In genomic region chr11:16191212-16191851, GRCh38 we compare ENCODE assay signal across 8 cellular contexts.
DNase-seq lines count a peak whose midpoint lies in the region; ATAC-seq, FAIRE-seq and TF ChIP-seq lines count a peak whose summit lies in the region.

No MANE protein-coding gene starts in this region.

- H2BK15ac ChIP-seq in mesenchymal stem cell (ENCODE audit: low read depth, poor library complexity, severe bottlenecking): no peak overlapping the region

- in situ Hi-C loops in Caki2 (cut with HindIII; ENCODE audit: low pct_unique_long_range_greater_than_20kb, low sequenced_read_pairs) (no loop called here), HepG2 (cut with HindIII; ENCODE audit: extremely low pct_ligation_motif_present, low pct_unique_long_range_greater_than_20kb) (no loop called here)

- POLR2A ChIA-PET in HepG2 (lab: Yijun Ruan, JAX): interaction anchor here (0.9 kb wide), 1 partner anchor 13 kb away, joined by 3 read pairs; no protein-coding TSS in a partner anchor

- no peak overlapping the region for H3K4me2 ChIP-seq in HepG2 (ENCODE audit: low read depth, low read length)
- no peak overlapping the region for H3K4me2 ChIP-seq in mesenchymal stem cell (ENCODE audit: low read length, poor library complexity, severe bottlenecking)

- H3K18ac ChIP-seq in mesenchymal stem cell (ENCODE audit: low read depth in 1 of 2, low read length in 2 of 2): no peak overlapping the region

- peak; percentile 40 for TF ChIP-seq CTCF in HepG2 (CRISPR knock-in tag; IDR thresholded peaks at IDR 0.05)

- H3K4me3 ChIP-seq in HepG2 (replicated peaks in 1 of 3; ENCODE audit: insufficient read depth in 1 of 3, low read depth in 2 of 3, low read length in 3 of 3) (no peak overlapping the region), mesenchymal stem cell (ENCODE audit: insufficient read depth in 1 of 2, low read depth in 1 of 2, low read length in 2 of 2) (no peak overlapping the region)

- no TSS peak for BruUV-seq in HepG2 (replicated peaks; lab: Mats Ljungman, UMichigan)

- WGBS in HepG2 (ENCODE audit: low lambda C conversion rate): 61% methylated on average over 5 of the region's 5 CpGs
- WGBS in mesenchymal stem cell: 93% methylated on average over 5 of the region's 5 CpGs

- no peak overlapping the region for H3K9ac ChIP-seq in HepG2 (ENCODE audit: insufficient read depth, low read depth, low read length)
- H3K9ac ChIP-seq in mesenchymal stem cell (ENCODE audit: low read length): no peak overlapping the region

- no peak overlapping the region for H3K14ac ChIP-seq in mesenchymal stem cell (ENCODE audit: low read length in 2 of 2)

- no peak overlapping the region for H2BK12ac ChIP-seq in mesenchymal stem cell (ENCODE audit: low read length in 2 of 2)

- DNase-seq in Caki2 (ENCODE audit: low read depth): peak; percentile 2
- DNase-seq in OCI-M1 (lab: John Stamatoyannopoulos, UW): peak; percentile 78
- peak; percentile 9 for DNase-seq in HepG2 (ENCODE audit: low spot score)
- no peak for DNase-seq in mesenchymal stem cell
- DNase-seq in AG08396 (ENCODE audit: low spot score): no peak

- no peaks in the 10 kb centered on the region for H4K20me1 ChIP-seq in HepG2 (ENCODE audit: insufficient read depth, low read length)

- no peaks in the 10 kb centered on the region for H3K9me3 ChIP-seq in HepG2 (ENCODE audit: low read length)
- no peaks in the 10 kb centered on the region for H3K9me3 ChIP-seq in mesenchymal stem cell (ENCODE audit: control insufficient read depth, low read length)

- H3K23ac ChIP-seq in mesenchymal stem cell (ENCODE audit: low read length in 2 of 2): no peak overlapping the region

- TF ChIP-seq RAD21 in HepG2 (CRISPR knock-in tag; IDR thresholded peaks at IDR 0.05): no peak

- H3K27me3 ChIP-seq in HepG2 (ENCODE audit: control insufficient read depth in 1 of 2, insufficient read depth in 2 of 2, low read length in 2 of 2) (no peaks in the 10 kb centered on the region), mesenchymal stem cell (ENCODE audit: control insufficient read depth in 1 of 2, insufficient read depth in 1 of 2, low read length in 2 of 2) (no peaks in the 10 kb centered on the region)

- H2AFZ ChIP-seq in HepG2 (ENCODE audit: low read length) (no peak overlapping the region), mesenchymal stem cell (ENCODE audit: low read depth, low read length) (no peak overlapping the region)

- intact Hi-C loops in HepG2 (cut with micrococcal nuclease; ENCODE audit: unreplicated experiment): no loop called here

- TF ChIP-seq EP300 in HepG2 (IDR thresholded peaks at IDR 0.05; ENCODE audit: low read depth in 2 of 2, low read length in 2 of 2) (no peak), HepG2 (CRISPR knock-in tag; IDR thresholded peaks at IDR 0.05; ENCODE audit: borderline replicate concordance) (no peak)

- H3K36me3 ChIP-seq in HepG2 (replicated peaks in 1 of 2; ENCODE audit: control insufficient read depth in 1 of 2, insufficient read depth in 2 of 2, low read length in 2 of 2) (no peaks in the 10 kb centered on the region), mesenchymal stem cell (ENCODE audit: control insufficient read depth in 1 of 2, insufficient read depth in 2 of 2, low read depth in 1 of 2, low read length in 2 of 2) (no peaks in the 10 kb centered on the region)

- no peak overlapping the region for H4K8ac ChIP-seq in mesenchymal stem cell (ENCODE audit: low read length)

- no peak for TF ChIP-seq POLR2A in HepG2 (IDR thresholded peaks at IDR 0.05; ENCODE audit: insufficient read depth in 1 of 2, low read depth in 2 of 2, low read length in 2 of 2)

- H2BK5ac ChIP-seq in mesenchymal stem cell (ENCODE audit: low read depth, low read length, poor library complexity, severe bottlenecking): no peak overlapping the region

- no peak overlapping the region for H4K91ac ChIP-seq in mesenchymal stem cell (ENCODE audit: low read length)

- no peak for FAIRE-seq in HepG2 (lab: Jason Lieb, UNC)

- H2AK5ac ChIP-seq in mesenchymal stem cell (ENCODE audit: low read length, severe bottlenecking): no peak overlapping the region

- no peak overlapping the region for H2BK120ac ChIP-seq in mesenchymal stem cell (ENCODE audit: low read depth, low read length)

- peak; percentile 52 for ATAC-seq in GM18907 (IDR thresholded peaks at IDR 0.05; ENCODE audit: unreplicated experiment)
- ATAC-seq in HepG2: peak; percentile 60
- ATAC-seq in HG03097 (IDR thresholded peaks at IDR 0.05; ENCODE audit: low FRiP score, unreplicated experiment): no peak
- ATAC-seq in HG03460 (IDR thresholded peaks at IDR 0.05; ENCODE audit: unreplicated experiment): no peak

- no peaks in the 10 kb centered on the region for H3K79me2 ChIP-seq in HepG2 (ENCODE audit: insufficient read depth, low read length)

- H3K79me1 ChIP-seq in mesenchymal stem cell (replicated peaks; ENCODE audit: low read length, poor library complexity, severe bottlenecking): no peaks in the 10 kb centered on the region

- no peak overlapping the region for H3K4ac ChIP-seq in mesenchymal stem cell (ENCODE audit: low read depth in 1 of 2, low read length in 2 of 2)

- no peak overlapping the region for H3K27ac ChIP-seq in HepG2 (ENCODE audit: extremely low read length, insufficient read depth, low read length)
- no peak overlapping the region for H3K27ac ChIP-seq in mesenchymal stem cell (ENCODE audit: low read length, poor library complexity, severe bottlenecking)

- CTCF ChIA-PET in HepG2 (lab: Yijun Ruan, JAX; ENCODE audit: low intra/inter-chr PET ratio, low total read pairs): interaction anchor here (1.2 kb wide), 1 partner anchor 422 kb away, joined by 3 read pairs; no protein-coding TSS in a partner anchor

- H3K4me1 ChIP-seq in HepG2 (ENCODE audit: insufficient read depth, low read length) (peaks cover 54% of the 10 kb centered on the region), mesenchymal stem cell (ENCODE audit: control insufficient read depth, insufficient read depth, low read depth, low read length) (no peaks in the 10 kb centered on the region)

TF ChIP-seq in HepG2, 621 proteins besides CTCF, POLR2A, EP300 and RAD21:
- TF ChIP-seq STAG1 (CRISPR knock-in tag; IDR thresholded peaks at IDR 0.05) (peak; percentile 53), RBFOX2 (IDR thresholded peaks at IDR 0.05; ENCODE audit: low read depth, low read length) (no peak), ZNF660 (CRISPR knock-in tag; IDR thresholded peaks at IDR 0.05; ENCODE audit: borderline replicate concordance, low read depth) (no peak), ZNF550 (CRISPR knock-in tag; IDR thresholded peaks at IDR 0.05; ENCODE audit: borderline replicate concordance) (no peak), SMC3 (IDR thresholded peaks at IDR 0.05; ENCODE audit: low read length) (peak; percentile 36; the same call in 1 of the 2 replicates)

Comparison
In these comparisons a context has a peak if more than half of its experiments do, and no peak if none do; other contexts are left out.
1. DNase-seq: peak in Caki2 (single experiment), OCI-M1 (single experiment) and HepG2 (single experiment); none in mesenchymal stem cell (single experiment) and AG08396 (single experiment).
2. ATAC-seq: peak in GM18907 (single experiment) and HepG2 (single experiment); none in HG03097 (single experiment) and HG03460 (single experiment).